In genomic region chr11:20355221-20356219, GRCh38 we compare ENCODE assay signal across 8 cellular contexts. TPM values are rescaled to one million over a fixed set of nuclear protein-coding genes. Genes with fewer than 3 reads are reported as not detected.
DNase-seq lines count a peak whose midpoint lies in the region; ATAC-seq lines count a peak whose summit lies in the region.

No MANE protein-coding gene starts in this region.

- H3K27me3 Mint-ChIP-seq in CD8-positive, alpha-beta memory T cell, result peaks cover 0 to 5% of the 10 kb centered on the region in 2 donors
- peaks cover 5% of the 10 kb centered on the region for H3K27me3 Mint-ChIP-seq in activated naive CD8-positive, alpha-beta T cell treated with anti-CD3 and anti-CD28 coated beads, Interleukin-2, amount 10 ng/mL, durations not matched to agents 7 days and 5 days

- no peak overlapping the region for H3K4me3 ChIP-seq in CD8-positive, alpha-beta memory T cell (ENCODE audit: low read length)

- peaks cover 4 to 18% (median 9%) of the 10 kb centered on the region in 3 donors for H3K4me1 Mint-ChIP-seq in CD8-positive, alpha-beta memory T cell
- peaks cover 12% of the 10 kb centered on the region for H3K4me1 Mint-ChIP-seq in activated naive CD8-positive, alpha-beta T cell treated with anti-CD3 and anti-CD28 coated beads, Interleukin-2, amount 10 ng/mL, durations not matched to agents 7 days and 5 days

- H3K4me3 Mint-ChIP-seq in CD8-positive, alpha-beta memory T cell, result no peak overlapping the region
- no peak overlapping the region for H3K4me3 Mint-ChIP-seq in activated naive CD8-positive, alpha-beta T cell treated with anti-CD3 and anti-CD28 coated beads, Interleukin-2, amount 10 ng/mL, durations not matched to agents 7 days and 5 days

- H3K36me3 ChIP-seq in CD8-positive, alpha-beta memory T cell (ENCODE audit: insufficient read depth, low read length), result no peaks in the 10 kb centered on the region

- H3K9me3 Mint-ChIP-seq in CD8-positive, alpha-beta memory T cell, result no peaks in the 10 kb centered on the region
- no peaks in the 10 kb centered on the region for H3K9me3 Mint-ChIP-seq in activated naive CD8-positive, alpha-beta T cell treated with anti-CD3 and anti-CD28 coated beads, Interleukin-2, amount 10 ng/mL, durations not matched to agents 7 days and 5 days

- peak in 3 of 5 donors; percentile 12 to 52 (median 21) for DNase-seq in CD8-positive, alpha-beta memory T cell
- peak; percentile 66 for DNase-seq in NCI-H748 (lab: John Stamatoyannopoulos, UW; ENCODE audit: unreplicated experiment)
- DNase-seq in activated naive CD8-positive, alpha-beta T cell treated with anti-CD3 and anti-CD28 coated beads, Interleukin-2, amount 10 ng/mL, durations not matched to agents 7 days and 5 days, result no peak
- DNase-seq in iPS-NIHi11 (ENCODE audit: low spot score), result peak; percentile 44
- no peak for DNase-seq in stimulated activated naive CD8-positive, alpha-beta T cell treated with anti-CD3 and anti-CD28 coated beads, Interleukin-15, Interleukin-2, amounts not matched to agents 100 U/mL and 50 U/mL, for 24 hours
- no peak for DNase-seq in NCI-H187 treated with DMSO at 0.1 percent for 48 hours (lab: John Stamatoyannopoulos, UW)

- CTCF ChIA-PET in CD8-positive, alpha-beta memory T cell (lab: Charles Lee), result interaction anchor here (1.0 to 6.1 kb wide), 6 partner anchors 8 to 227 kb away, joined by 3 to 61 read pairs (median 8); partner anchors contain the start of gene HTATIP2

- POLR2A ChIA-PET in CD8-positive, alpha-beta memory T cell (lab: Charles Lee), result no interaction called here
- POLR2A ChIA-PET in activated naive CD8-positive, alpha-beta T cell treated with anti-CD3 and anti-CD28 coated beads, Interleukin-2, amount 10 ng/mL, durations not matched to agents 7 days and 5 days (lab: Charles Lee), result interaction anchor here (1.1 kb wide), 1 partner anchor 8 kb away, joined by 3 read pairs; the partner anchor contains the start of gene HTATIP2

- peak; percentile 57 for ATAC-seq in GM18873 (IDR thresholded peaks at IDR 0.05; ENCODE audit: low FRiP score, unreplicated experiment)
- ATAC-seq in HG03039 (IDR thresholded peaks at IDR 0.05; ENCODE audit: unreplicated experiment), result peak; percentile 78
- ATAC-seq in activated naive CD8-positive, alpha-beta T cell treated with anti-CD3 and anti-CD28 coated beads, Interleukin-2, amount 10 ng/mL, durations not matched to agents 7 days and 5 days (ENCODE audit: low read depth), result peak; percentile 88
- ATAC-seq in stimulated activated naive CD8-positive, alpha-beta T cell treated with anti-CD3 and anti-CD28 coated beads, Interleukin-15, Interleukin-2, amounts not matched to agents 100 U/mL and 50 U/mL, for 24 hours, result peak; percentile 74

- no peak overlapping the region for H3K27ac ChIP-seq in CD8-positive, alpha-beta memory T cell (ENCODE audit: low read depth, low read length)

- H3K9me3 ChIP-seq in CD8-positive, alpha-beta memory T cell (ENCODE audit: low read length), result no peaks in the 10 kb centered on the region

- H3K27me3 ChIP-seq in CD8-positive, alpha-beta memory T cell (ENCODE audit: insufficient read depth, low read length, poor library complexity, severe bottlenecking), result no peaks in the 10 kb centered on the region

- no peaks in the 10 kb centered on the region for H3K36me3 Mint-ChIP-seq in CD8-positive, alpha-beta memory T cell
- H3K36me3 Mint-ChIP-seq in activated naive CD8-positive, alpha-beta T cell treated with anti-CD3 and anti-CD28 coated beads, Interleukin-2, amount 10 ng/mL, durations not matched to agents 7 days and 5 days, result peaks cover 2% of the 10 kb centered on the region

- H3K27ac Mint-ChIP-seq in CD8-positive, alpha-beta memory T cell, result no peak overlapping the region
- H3K27ac Mint-ChIP-seq in activated naive CD8-positive, alpha-beta T cell treated with anti-CD3 and anti-CD28 coated beads, Interleukin-2, amount 10 ng/mL, durations not matched to agents 7 days and 5 days, result no peak overlapping the region

- H3K4me1 ChIP-seq in CD8-positive, alpha-beta memory T cell (ENCODE audit: insufficient read depth, low read length), result peaks cover 7% of the 10 kb centered on the region

RNA-seq across cellular contexts. Expression of gene HTATIP2, which starts 8.0 kb away (rescaled TPM):
- 10 to 100 TPM; 50.7 to 52.4 TPM for total RNA-seq in CD8-positive, alpha-beta memory T cell
- polyA plus RNA-seq in CD8-positive, alpha-beta memory T cell, result 49.6 TPM
- total RNA-seq in activated naive CD8-positive, alpha-beta T cell treated with anti-CD3 and anti-CD28 coated beads, Interleukin-2, amount 10 ng/mL, durations not matched to agents 7 days and 5 days, result 10 to 100 TPM; 46.1 to 50.9 TPM

RNA-seq across cellular contexts. Expression of gene PRMT3, which starts 32.0 kb away (rescaled TPM):
- 10 to 100 TPM; 50.0 to 54.4 TPM for total RNA-seq in CD8-positive, alpha-beta memory T cell
- polyA plus RNA-seq in CD8-positive, alpha-beta memory T cell, result 5.4 TPM
- total RNA-seq in activated naive CD8-positive, alpha-beta T cell treated with anti-CD3 and anti-CD28 coated beads, Interleukin-2, amount 10 ng/mL, durations not matched to agents 7 days and 5 days, result 10 to 100 TPM; 15.8 to 16.2 TPM

Comparison
In these comparisons a context has a peak if more than half of its experiments do, and no peak if none do; other contexts are left out.
1. DNase-seq: peak in CD8-positive, alpha-beta memory T cell (3 of 5), NCI-H748 (single experiment) and iPS-NIHi11 (single experiment); none in activated naive CD8-positive, alpha-beta T cell treated with anti-CD3 and anti-CD28 coated beads, Interleukin-2, amount 10 ng/mL, durations not matched to agents 7 days and 5 days (single experiment), stimulated activated naive CD8-positive, alpha-beta T cell treated with anti-CD3 and anti-CD28 coated beads, Interleukin-15, Interleukin-2, amounts not matched to agents 100 U/mL and 50 U/mL, for 24 hours (single experiment) and NCI-H187 treated with DMSO at 0.1 percent for 48 hours (single experiment).
2. Peak in every context shown above with its lines, with median percentiles within 50 percentile points of each other: ATAC-seq.